23 cellular contexts compared by ENCODE assay signal in the genomic region with DNA sequence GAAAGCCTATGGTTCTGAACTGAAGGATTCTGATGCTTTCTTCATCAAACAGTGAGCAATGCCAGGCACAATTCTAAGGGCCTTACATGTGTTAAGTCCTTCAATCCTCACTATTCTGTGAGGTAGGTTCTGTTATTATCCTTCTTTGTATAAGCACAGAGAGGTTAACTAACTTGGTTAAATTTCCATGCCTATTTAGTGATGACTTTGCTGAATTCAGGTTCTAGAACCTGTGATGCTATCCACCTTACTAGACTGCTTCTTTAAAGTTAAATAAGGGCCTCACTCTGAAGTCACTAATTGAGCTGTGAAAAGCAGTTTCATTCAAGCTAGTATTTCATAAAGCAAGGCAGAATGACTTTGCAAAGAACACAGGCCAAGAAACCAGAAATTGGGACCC.
"Had no signal": no experiment of that assay in that cellular context is flagged by ENCODE, and none has a peak within 500 bp of the region (broad histone marks: within the 10 kb centered on the region; RNA-seq: fewer than 3 reads in every experiment).

No MANE protein-coding gene starts in this region.

- FAIRE-seq: endometrium had no signal

- H3K4me3 ChIP-seq: left ventricle myocardium inferior, mucosa of descending colon, testis had no signal

- H3K27ac ChIP-seq: foreskin keratinocyte, left ventricle myocardium inferior, testis had no signal

- H3K4me1 ChIP-seq: left ventricle myocardium inferior, testis had no signal

- H3K4me3 Mint-ChIP-seq: activated B cell treated with CpG ODN at 0.5 μM for 24 hours; activated CD4-positive, alpha-beta T cell treated with anti-CD3 and anti-CD28 coated beads for 36 hours; activated naive CD8-positive, alpha-beta T cell treated with anti-CD3 and anti-CD28 coated beads, Interleukin-2, amount 50 U/mL, for 24 hours; activated T-cell treated with anti-CD3 and anti-CD28 coated beads, Interleukin-2, amount 50 U/mL, for 72 hours; dendritic cell treated with granulocyte-macrophage colony-stimulating factor and Interleukin-4, amounts not matched to agents 40 ng/mL and 50 ng/mL, for 4 days; immature natural killer cell; memory B cell had no signal

- H3K9me3 ChIP-seq: left ventricle myocardium inferior, mucosa of descending colon, testis had no signal

- H3K27me3 ChIP-seq: foreskin keratinocyte, testis had no signal

- H3K27ac Mint-ChIP-seq: activated B cell treated with CpG ODN at 0.5 μM for 24 hours; activated CD4-positive, alpha-beta T cell treated with anti-CD3 and anti-CD28 coated beads for 36 hours; activated naive CD8-positive, alpha-beta T cell treated with anti-CD3 and anti-CD28 coated beads, Interleukin-2, amount 50 U/mL, for 24 hours; activated T-cell treated with anti-CD3 and anti-CD28 coated beads, Interleukin-2, amount 50 U/mL, for 72 hours; dendritic cell treated with granulocyte-macrophage colony-stimulating factor and Interleukin-4, amounts not matched to agents 40 ng/mL and 50 ng/mL, for 4 days; memory B cell had no signal

- H3K9me3 Mint-ChIP-seq: activated B cell treated with CpG ODN at 0.5 μM for 24 hours; activated naive CD8-positive, alpha-beta T cell treated with anti-CD3 and anti-CD28 coated beads, Interleukin-2, amount 50 U/mL, for 24 hours; activated T-cell treated with anti-CD3 and anti-CD28 coated beads, Interleukin-2, amount 50 U/mL, for 72 hours; dendritic cell treated with granulocyte-macrophage colony-stimulating factor and Interleukin-4, amounts not matched to agents 40 ng/mL and 50 ng/mL, for 4 days; immature natural killer cell; memory B cell had no signal

- H3K36me3 ChIP-seq: left ventricle myocardium inferior had no signal

- ATAC-seq: activated CD4-positive, alpha-beta T cell treated with anti-CD3 and anti-CD28 coated beads for 36 hours; activated naive CD8-positive, alpha-beta T cell treated with anti-CD3 and anti-CD28 coated beads, Interleukin-2, amount 50 U/mL, for 24 hours; activated T-cell treated with anti-CD3 and anti-CD28 coated beads, Interleukin-2, amount 50 U/mL, for 72 hours had no signal

- H3K36me3 Mint-ChIP-seq: brain, immature natural killer cell, memory B cell had no signal

- H3K4me1 Mint-ChIP-seq: activated B cell treated with CpG ODN at 0.5 μM for 24 hours; activated CD4-positive, alpha-beta T cell treated with anti-CD3 and anti-CD28 coated beads for 36 hours; activated naive CD8-positive, alpha-beta T cell treated with anti-CD3 and anti-CD28 coated beads, Interleukin-2, amount 50 U/mL, for 24 hours; immature natural killer cell; memory B cell had no signal

- H3K27me3 Mint-ChIP-seq: activated B cell treated with CpG ODN at 0.5 μM for 24 hours; activated CD4-positive, alpha-beta T cell treated with anti-CD3 and anti-CD28 coated beads for 36 hours; activated naive CD8-positive, alpha-beta T cell treated with anti-CD3 and anti-CD28 coated beads, Interleukin-2, amount 50 U/mL, for 24 hours had no signal

- DNase-seq: activated B cell treated with CpG ODN at 0.5 μM for 24 hours; activated CD4-positive, alpha-beta T cell treated with anti-CD3 and anti-CD28 coated beads for 36 hours; activated CD4-positive, alpha-beta T cell treated with anti-CD3 and anti-CD28 coated beads, Interleukin-2, amount 50 U/mL, for 48 hours; activated effector memory CD4-positive, alpha-beta T cell treated with anti-CD3 and anti-CD28 coated beads, Interleukin-2, amount 50 U/mL, for 16 hours; activated naive CD4-positive, alpha-beta T cell treated with anti-CD3 and anti-CD28 coated beads, Interleukin-2, amount 50 U/mL, for 16 hours; activated naive CD8-positive, alpha-beta T cell treated with anti-CD3 and anti-CD28 coated beads, Interleukin-2, amount 50 U/mL, for 24 hours; activated T-cell treated with anti-CD3 and anti-CD28 coated beads, Interleukin-2, amount 50 U/mL, for 72 hours; caudate nucleus; effector CD4-positive, alpha-beta T cell; immature natural killer cell; left ventricle myocardium inferior; mucosa of descending colon; occipital lobe; retina; stimulated activated CD4-positive, alpha-beta T cell treated with anti-CD3 and anti-CD28 coated beads, Interleukin-2, amount 100 ng/mL, for 48 hours; stimulated activated naive CD4-positive, alpha-beta T cell; T-helper 9 cell; testis had no signal
